Comparison of ENCODE assay signal across 10 cellular contexts in the genomic region with DNA sequence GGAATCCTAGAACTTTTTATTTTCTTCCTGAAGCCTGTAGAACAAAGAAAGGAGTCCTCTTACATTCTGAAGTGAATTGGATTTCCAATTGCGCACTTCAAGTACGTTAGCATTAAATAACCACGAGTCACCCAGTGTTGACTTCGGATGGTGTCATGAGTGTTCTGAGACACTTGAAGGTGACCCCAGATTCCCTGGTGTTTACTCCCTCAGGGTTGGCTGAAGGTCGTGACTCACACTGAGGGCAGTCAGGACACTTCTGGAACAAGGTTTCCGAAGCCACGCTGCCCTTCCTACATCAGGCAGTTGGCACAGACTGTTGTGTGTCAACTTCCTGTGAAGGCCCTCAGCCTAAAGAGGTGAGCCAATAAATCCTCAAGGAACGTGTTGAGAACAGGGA.
DNase-seq lines count a peak whose midpoint lies in the region; ATAC-seq and TF ChIP-seq lines count a peak whose summit lies in the region.
"Had no signal": no experiment of that assay in that cellular context is flagged by ENCODE, and none has a peak within 500 bp of the region (broad histone marks: within the 10 kb centered on the region; RNA-seq: fewer than 3 reads in every experiment).

No MANE protein-coding gene starts in this region.

- 59 to 76% (median 72%) methylated on average over 7 to 8 of the region's 8 CpGs for WGBS in heart left ventricle, 4 donors

- H3K27me3 ChIP-seq in ascending aorta, result no peaks in the 10 kb centered on the region
- no peaks in the 10 kb centered on the region for H3K27me3 ChIP-seq in heart left ventricle
- peaks cover 0 to 4% (median 0%) of the 10 kb centered on the region in 3 donors for H3K27me3 ChIP-seq in gastrocnemius medialis

- ATAC-seq in heart left ventricle, result peak; percentile 45 to 72 (median 64)
- peak; percentile 77 to 84 for ATAC-seq in gastrocnemius medialis
- ATAC-seq in GM18909 (IDR thresholded peaks at IDR 0.05; ENCODE audit: poor library complexity, unreplicated experiment), result no peak

- in situ Hi-C loops in gastrocnemius medialis (cut with MboI; ENCODE audit: low sequenced_read_pairs in 4 of 4), result no loop called here

- H3K27ac ChIP-seq in ascending aorta, result peak overlapping the region; percentile 84 to 86
- H3K27ac ChIP-seq in heart left ventricle, result peak overlapping the region; percentile 19 to 93 (median 68)
- peak overlapping the region; percentile 55 to 69 (median 60) for H3K27ac ChIP-seq in gastrocnemius medialis

- peak overlapping the region in 1 of 2 donors; percentile 32 for H3K4me3 ChIP-seq in ascending aorta
- H3K4me3 ChIP-seq in heart left ventricle, result no peak overlapping the region
- H3K4me3 ChIP-seq in gastrocnemius medialis, result no peak overlapping the region

- intact Hi-C loops in ascending aorta (cut with DNase I), result loop anchor here (1.0 to 2.0 kb wide), 4 partner anchors 34 to 226 kb away; no protein-coding TSS in a partner anchor
- intact Hi-C loops in heart left ventricle (cut with DNase I), result no loop called here
- intact Hi-C loops in gastrocnemius medialis (cut with DNase I; ENCODE audit: low total_unique reads), result no loop called here

- H3K9me3 ChIP-seq in ascending aorta (no peaks in the 10 kb centered on the region), heart left ventricle (no peaks in the 10 kb centered on the region), gastrocnemius medialis (no peaks in the 10 kb centered on the region)

- no peaks in the 10 kb centered on the region for H3K36me3 ChIP-seq in ascending aorta
- no peaks in the 10 kb centered on the region for H3K36me3 ChIP-seq in heart left ventricle
- no peaks in the 10 kb centered on the region for H3K36me3 ChIP-seq in gastrocnemius medialis

- peak; percentile 59 for DNase-seq in GM03348 (ENCODE audit: low spot score)
- DNase-seq in ascending aorta (ENCODE audit: low spot score in 2 of 2), result peak; percentile 53 to 94
- DNase-seq in heart left ventricle, result peak in 1 of 5 donors; percentile 62
- peak; percentile 38 to 73 for DNase-seq in gastrocnemius medialis
- no peak for DNase-seq in NCI-H1694 treated with DMSO at 0.1 percent for 48 hours (lab: John Stamatoyannopoulos, UW)
- no peak for DNase-seq in DMS 273 (lab: John Stamatoyannopoulos, UW; ENCODE audit: unreplicated experiment)
- no peak for DNase-seq in NCI-H2196 treated with DMSO at 0.1 percent for 48 hours (lab: John Stamatoyannopoulos, UW; ENCODE audit: unreplicated experiment)
- DNase-seq: activated CD4-positive, alpha-beta memory T cell treated with anti-CD3 and anti-CD28 coated beads for 36 hours; cortex of kidney had no signal

- H3K4me1 ChIP-seq in ascending aorta, result peaks cover 0 to 17% of the 10 kb centered on the region in 2 donors
- peaks cover 0 to 22% (median 3%) of the 10 kb centered on the region in 12 donors for H3K4me1 ChIP-seq in heart left ventricle
- peaks cover 0 to 4% of the 10 kb centered on the region in 2 donors for H3K4me1 ChIP-seq in gastrocnemius medialis

- TF ChIP-seq CTCF in ascending aorta (IDR thresholded peaks at IDR 0.05), result no peak
- TF ChIP-seq CTCF in heart left ventricle (IDR thresholded peaks at IDR 0.05), result no peak
- no peak for TF ChIP-seq CTCF in gastrocnemius medialis (IDR thresholded peaks at IDR 0.05 in 4 of 5, conservative IDR thresholded peaks at IDR 0.05 in 1 of 5)

- TF ChIP-seq POLR2A in heart left ventricle (IDR thresholded peaks at IDR 0.05) (no peak), gastrocnemius medialis (IDR thresholded peaks at IDR 0.05) (no peak)

Comparison
In these comparisons a context has a peak if more than half of its experiments do, and no peak if none do; other contexts are left out.
1. DNase-seq: peak in GM03348 (single experiment), ascending aorta (2 of 2) and gastrocnemius medialis (2 of 2); none in NCI-H1694 treated with DMSO at 0.1 percent for 48 hours (single experiment), DMS 273 (single experiment) and NCI-H2196 treated with DMSO at 0.1 percent for 48 hours (single experiment).
2. Peak in every context shown above with its lines, with median percentiles within 50 percentile points of each other: H3K27ac ChIP-seq.